In genomic region chr15:48477795-48478360, GRCh38 we compare ENCODE assay signal across 1 cellular context.
TF ChIP-seq lines count a peak whose summit lies in the region.

No MANE protein-coding gene starts in this region.

TF ChIP-seq in IMR-90, 13 proteins besides CTCF, POLR2A, EP300 and RAD21 (continued from another document):
- TF ChIP-seq MAZ (IDR thresholded peaks at IDR 0.05; ENCODE audit: borderline replicate concordance, low read depth, low read length) (no peak), MXI1 (IDR thresholded peaks at IDR 0.05; ENCODE audit: borderline replicate concordance, low read depth, low read length) (no peak), BHLHE40 (IDR thresholded peaks at IDR 0.05; ENCODE audit: low read depth, low read length) (no peak), MAFK (IDR thresholded peaks at IDR 0.05; ENCODE audit: low read depth, low read length) (no peak), ELK1 (IDR thresholded peaks at IDR 0.05; ENCODE audit: borderline replicate concordance, low read depth, low read length) (no peak), RCOR1 (IDR thresholded peaks at IDR 0.05; ENCODE audit: insufficient replicate concordance, low read length) (no peak), NFE2L2 (IDR thresholded peaks at IDR 0.05; ENCODE audit: low read depth, low read length) (no peak), CHD1 (IDR thresholded peaks at IDR 0.05; ENCODE audit: low read depth, low read length) (no peak)
